8 cellular contexts compared by ENCODE assay signal in the genomic region with DNA sequence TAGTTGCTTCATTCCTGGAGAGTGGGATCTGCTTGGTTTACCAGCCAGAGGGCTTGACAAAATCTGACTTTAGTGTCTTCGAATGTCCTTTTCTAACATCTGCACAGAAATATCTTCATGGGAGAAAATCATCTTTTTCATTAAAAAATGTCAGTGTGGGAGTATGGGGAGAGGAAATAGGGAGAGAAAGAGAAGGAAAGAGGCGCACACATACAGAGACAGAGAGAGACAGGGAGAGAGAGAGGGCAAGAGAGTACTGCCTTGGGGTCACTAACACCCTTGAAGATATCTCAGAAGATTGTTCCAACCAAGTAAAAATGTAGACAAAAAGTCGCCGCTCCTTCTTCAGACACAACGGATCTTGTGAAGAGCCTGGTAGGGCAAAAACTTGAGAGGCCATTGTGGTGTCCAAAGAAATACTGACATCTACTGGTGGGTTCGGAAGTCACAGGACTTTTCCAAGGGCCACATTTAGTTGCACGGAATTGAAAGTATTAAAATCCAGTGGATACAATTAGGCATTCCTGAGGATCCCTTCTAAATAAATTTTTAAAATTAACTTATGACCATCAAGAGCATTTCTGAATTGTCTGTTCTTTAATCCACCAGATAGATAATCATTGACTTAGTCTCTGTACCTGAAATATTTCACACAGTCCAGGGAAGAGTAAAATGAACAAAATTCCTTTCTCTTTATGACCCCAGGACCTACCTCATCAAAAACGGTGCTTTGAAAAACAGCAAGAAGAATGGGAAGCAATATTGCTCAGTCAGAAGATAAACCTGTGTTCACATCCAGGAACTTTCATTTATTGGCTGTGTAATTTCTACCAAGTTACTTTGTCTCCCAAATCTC. TPM values are rescaled to one million over a fixed set of nuclear protein-coding genes. Genes with fewer than 3 reads are reported as not detected.
DNase-seq lines count a peak whose midpoint lies in the region; ATAC-seq and TF ChIP-seq lines count a peak whose summit lies in the region.

No MANE protein-coding gene starts in this region.

- peaks cover 13% of the 10 kb centered on the region for H3K4me1 Mint-ChIP-seq in activated T-cell treated with anti-CD3 and anti-CD28 coated beads, Interleukin-2, amount 50 U/mL, for 72 hours (ENCODE audit: low read depth)
- H3K4me1 Mint-ChIP-seq in neural crest cell (peaks cover 19% of the 10 kb centered on the region), type B pancreatic cell (ENCODE audit: unreplicated experiment) (peaks cover 17% of the 10 kb centered on the region)

- no peaks in the 10 kb centered on the region for H3F3A ChIP-seq in OCI-LY1 (ENCODE audit: insufficient read depth, low read length)

- no peaks in the 10 kb centered on the region for H4K20me1 ChIP-seq in OCI-LY1 (ENCODE audit: insufficient read depth, low read length)

- H3K4me3 Mint-ChIP-seq in activated T-cell treated with anti-CD3 and anti-CD28 coated beads, Interleukin-2, amount 50 U/mL, for 72 hours: peak overlapping the region; percentile 53 to 75
- H3K4me3 Mint-ChIP-seq in neural crest cell (peak overlapping the region; percentile 16), type B pancreatic cell (peak overlapping the region; percentile 41)

- no peaks in the 10 kb centered on the region for H3K9me2 ChIP-seq in OCI-LY1 (ENCODE audit: low read depth, low read length)

- peak; percentile 84 for TF ChIP-seq CTCF in BE2C (IDR thresholded peaks at IDR 0.05; ENCODE audit: low read depth, low read length)
- peak; percentile 76 for TF ChIP-seq CTCF in OCI-LY1 (IDR thresholded peaks at IDR 0.05; ENCODE audit: low read length)
- TF ChIP-seq CTCF in neural crest cell (conservative IDR thresholded peaks at IDR 0.05): peak; percentile 91
- peak; percentile 93 for TF ChIP-seq CTCF in type B pancreatic cell (conservative IDR thresholded peaks at IDR 0.05)

- peak; percentile 51 for DNase-seq in BE2C
- DNase-seq in activated T-cell treated with anti-CD3 and anti-CD28 coated beads, Interleukin-2, amount 50 U/mL, for 72 hours: peak; percentile 44 to 63
- DNase-seq in fibroblast of peridontal ligament (ENCODE audit: extremely low read depth): peak; percentile 93
- DNase-seq in neural crest cell (ENCODE audit: low read depth, low spot score): peak; percentile 69
- no peak for DNase-seq in type B pancreatic cell (ENCODE audit: extremely low spot score, unreplicated experiment)

- peak overlapping the region; percentile 74 for H3K27ac Mint-ChIP-seq in activated T-cell treated with anti-CD3 and anti-CD28 coated beads, Interleukin-2, amount 50 U/mL, for 72 hours
- H3K27ac Mint-ChIP-seq in neural crest cell (ENCODE audit: unreplicated experiment): peak overlapping the region; percentile 61
- peak overlapping the region; percentile 27 for H3K27ac Mint-ChIP-seq in type B pancreatic cell

- H3K27ac ChIP-seq in OCI-LY1 (ENCODE audit: low read depth, low read length, poor library complexity, severe bottlenecking): no peak overlapping the region

- H3K9me3 ChIP-seq in BE2C (no peaks in the 10 kb centered on the region), OCI-LY1 (ENCODE audit: low read length) (no peaks in the 10 kb centered on the region)

- H3K27me3 ChIP-seq in BE2C (no peaks in the 10 kb centered on the region), OCI-LY1 (ENCODE audit: insufficient read depth, low read length) (no peaks in the 10 kb centered on the region)

- no peaks in the 10 kb centered on the region for H3K36me3 ChIP-seq in BE2C
- H3K36me3 ChIP-seq in OCI-LY1 (ENCODE audit: insufficient read depth, low read length): no peaks in the 10 kb centered on the region

- peaks cover 7% of the 10 kb centered on the region in 2 donors for H3K9me3 Mint-ChIP-seq in activated T-cell treated with anti-CD3 and anti-CD28 coated beads, Interleukin-2, amount 50 U/mL, for 72 hours
- peaks cover 10% of the 10 kb centered on the region for H3K9me3 Mint-ChIP-seq in neural crest cell
- peaks cover 9% of the 10 kb centered on the region for H3K9me3 Mint-ChIP-seq in type B pancreatic cell

- no peak overlapping the region for H3K9ac ChIP-seq in OCI-LY1 (ENCODE audit: low read length)

- H3K4me2 ChIP-seq in OCI-LY1 (ENCODE audit: low read length): no peak overlapping the region

- H3K36me3 Mint-ChIP-seq in activated T-cell treated with anti-CD3 and anti-CD28 coated beads, Interleukin-2, amount 50 U/mL, for 72 hours (ENCODE audit: insufficient read depth in 2 of 2): peaks cover 1 to 9% of the 10 kb centered on the region in 2 donors
- peaks cover 5% of the 10 kb centered on the region for H3K36me3 Mint-ChIP-seq in neural crest cell (ENCODE audit: low read depth)
- H3K36me3 Mint-ChIP-seq in type B pancreatic cell: peaks cover 3% of the 10 kb centered on the region

- H3K4me3 ChIP-seq in BE2C (ENCODE audit: low read depth, low read length) (peak overlapping the region; percentile 19; the same call in 1 of the 2 replicates), OCI-LY1 (ENCODE audit: low read depth, low read length, poor library complexity, severe bottlenecking) (no peak overlapping the region)

- ATAC-seq in GM18517 (IDR thresholded peaks at IDR 0.05; ENCODE audit: unreplicated experiment) (peak; percentile 77), HG03432 (IDR thresholded peaks at IDR 0.05; ENCODE audit: unreplicated experiment) (peak; percentile 85)
- peak; percentile 76 to 77 for ATAC-seq in activated T-cell treated with anti-CD3 and anti-CD28 coated beads, Interleukin-2, amount 50 U/mL, for 72 hours (replicated peaks in 1 of 2)

- H3K27me3 Mint-ChIP-seq in activated T-cell treated with anti-CD3 and anti-CD28 coated beads, Interleukin-2, amount 50 U/mL, for 72 hours (ENCODE audit: low read depth): no peaks in the 10 kb centered on the region
- no peaks in the 10 kb centered on the region for H3K27me3 Mint-ChIP-seq in neural crest cell (ENCODE audit: low read depth)
- peaks cover 6% of the 10 kb centered on the region for H3K27me3 Mint-ChIP-seq in type B pancreatic cell

- no peak overlapping the region for H2AFZ ChIP-seq in OCI-LY1 (ENCODE audit: low read length)

- H3K79me2 ChIP-seq in OCI-LY1 (ENCODE audit: insufficient read depth, low read length): no peaks in the 10 kb centered on the region

- H3K4me1 ChIP-seq in BE2C: no peaks in the 10 kb centered on the region
- no peaks in the 10 kb centered on the region for H3K4me1 ChIP-seq in OCI-LY1 (ENCODE audit: insufficient read depth, low read length, severe bottlenecking)

RNA-seq across cellular contexts. Expression of gene VIM, which starts 29.7 kb away (rescaled TPM):
- polyA plus RNA-seq in BE2C (2012; ENCODE audit: insufficient read depth, insufficient read length, low read depth): 149 TPM
- total RNA-seq in activated T-cell treated with anti-CD3 and anti-CD28 coated beads, Interleukin-2, amount 50 U/mL, for 72 hours: 100 to 1,000 TPM; 211 to 545 TPM
- total RNA-seq in neural crest cell (1,786 and 1,791 TPM in 2 replicates), type B pancreatic cell (ENCODE audit: low replicate concordance) (102 and 2,500 TPM in 2 replicates)

RNA-seq across cellular contexts. Expression of gene TRDMT1, which starts 56.2 kb away (rescaled TPM):
- polyA plus RNA-seq in BE2C (2012; ENCODE audit: insufficient read depth, insufficient read length, low read depth): 3.5 TPM
- total RNA-seq in activated T-cell treated with anti-CD3 and anti-CD28 coated beads, Interleukin-2, amount 50 U/mL, for 72 hours: 1 to 10 TPM; 5.5 to 8.7 TPM
- 17.3 and 20.6 TPM in 2 replicates for total RNA-seq in neural crest cell
- total RNA-seq in type B pancreatic cell (ENCODE audit: low replicate concordance): 3.9 and 9.0 TPM in 2 replicates
